ENCODE assay signal across 8 cellular contexts in the genomic region with DNA sequence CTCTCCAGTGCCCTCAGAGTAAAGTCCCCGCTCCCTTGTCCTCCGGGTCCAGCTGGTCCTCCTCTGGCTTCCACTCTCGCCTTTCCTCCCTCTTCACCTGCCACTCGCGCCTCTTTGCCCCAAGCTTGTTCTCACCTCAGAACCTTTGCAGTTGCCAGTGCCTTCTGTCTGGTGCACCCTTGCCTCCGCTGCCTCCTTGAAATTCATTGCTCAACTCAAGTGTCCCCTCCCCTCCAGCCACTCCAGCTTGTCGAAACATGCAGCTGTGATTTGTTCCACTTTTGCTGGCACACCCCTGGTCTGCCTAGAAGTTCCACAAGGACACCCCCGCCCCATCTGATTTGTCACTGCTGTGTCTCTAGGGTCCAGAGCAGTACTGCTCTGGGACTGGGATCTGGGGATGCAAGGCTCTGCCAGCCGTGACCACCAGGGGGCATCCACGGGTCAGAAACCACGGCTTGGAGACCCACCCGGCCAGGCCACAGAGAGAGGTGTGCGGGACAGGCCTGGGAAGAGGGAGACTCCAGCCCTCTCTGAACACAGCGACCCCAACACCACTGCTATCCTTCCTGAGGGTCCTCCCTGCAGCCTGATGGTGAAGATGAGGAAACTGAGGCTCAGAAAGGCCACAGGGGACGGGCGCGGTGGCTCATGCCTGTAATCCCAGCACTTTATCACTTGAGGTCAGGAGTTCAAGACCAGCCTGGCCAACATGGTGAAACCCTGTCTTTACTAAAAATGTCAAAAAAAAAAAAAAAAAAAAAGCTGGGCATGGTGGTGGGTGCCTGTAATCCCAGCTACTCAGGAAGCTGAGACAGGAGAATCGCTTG. TPM values are rescaled to one million over a fixed set of nuclear protein-coding genes. Genes with fewer than 3 reads are reported as not detected.
DNase-seq lines count a peak whose midpoint lies in the region; ATAC-seq and TF ChIP-seq lines count a peak whose summit lies in the region.

No MANE protein-coding gene starts in this region.

- peak overlapping the region; percentile 60 for H3K27ac ChIP-seq in left ventricle myocardium inferior (replicated peaks)

- TF ChIP-seq CTCF in GM10266 (IDR thresholded peaks at IDR 0.05; ENCODE audit: control insufficient read depth, insufficient read depth, low read depth, missing control alignments) (peak; percentile 95), left ventricle myocardium inferior (IDR thresholded peaks at IDR 0.05; ENCODE audit: borderline replicate concordance) (peak; percentile 96)

- ATAC-seq in GM19328 (IDR thresholded peaks at IDR 0.05; ENCODE audit: unreplicated experiment) (no peak), HG03097 (IDR thresholded peaks at IDR 0.05; ENCODE audit: low FRiP score, unreplicated experiment) (no peak)

- no peaks in the 10 kb centered on the region for H3K4me1 ChIP-seq in left ventricle myocardium inferior

- H3K27me3 ChIP-seq in left ventricle myocardium inferior (ENCODE audit: low read depth), result no peaks in the 10 kb centered on the region

- H3K36me3 ChIP-seq in left ventricle myocardium inferior, result no peaks in the 10 kb centered on the region

- H3K9me3 ChIP-seq in left ventricle myocardium inferior (replicated peaks), result no peaks in the 10 kb centered on the region

- H3K4me3 ChIP-seq in left ventricle myocardium inferior, result no peak overlapping the region

- intact Hi-C loops in left ventricle myocardium inferior (cut with micrococcal nuclease), result loop anchor here (2.0 kb wide), 1 partner anchor 135 kb away; no protein-coding TSS in a partner anchor

- DNase-seq in GM10266 (ENCODE audit: extremely low spot score), result peak; percentile 89
- DNase-seq in NCI-H1105 treated with DMSO at 0.1 percent for 48 hours (lab: John Stamatoyannopoulos, UW), result peak; percentile 50
- peak; percentile 88 for DNase-seq in T-helper 9 cell
- peak in 53 of 56 donors; percentile 3 to 80 (median 42) for DNase-seq in amygdala (lab: John Stamatoyannopoulos, UW)
- DNase-seq in left ventricle myocardium inferior, result peak; percentile 90
- DNase-seq in retina, result peak; percentile 83

RNA-seq across cellular contexts. Expression of gene AP1M1, which starts 49.9 kb away (rescaled TPM):
- total RNA-seq in left ventricle myocardium inferior, result 38.5 TPM
